8 cellular contexts compared by ENCODE assay signal in the genomic region with DNA sequence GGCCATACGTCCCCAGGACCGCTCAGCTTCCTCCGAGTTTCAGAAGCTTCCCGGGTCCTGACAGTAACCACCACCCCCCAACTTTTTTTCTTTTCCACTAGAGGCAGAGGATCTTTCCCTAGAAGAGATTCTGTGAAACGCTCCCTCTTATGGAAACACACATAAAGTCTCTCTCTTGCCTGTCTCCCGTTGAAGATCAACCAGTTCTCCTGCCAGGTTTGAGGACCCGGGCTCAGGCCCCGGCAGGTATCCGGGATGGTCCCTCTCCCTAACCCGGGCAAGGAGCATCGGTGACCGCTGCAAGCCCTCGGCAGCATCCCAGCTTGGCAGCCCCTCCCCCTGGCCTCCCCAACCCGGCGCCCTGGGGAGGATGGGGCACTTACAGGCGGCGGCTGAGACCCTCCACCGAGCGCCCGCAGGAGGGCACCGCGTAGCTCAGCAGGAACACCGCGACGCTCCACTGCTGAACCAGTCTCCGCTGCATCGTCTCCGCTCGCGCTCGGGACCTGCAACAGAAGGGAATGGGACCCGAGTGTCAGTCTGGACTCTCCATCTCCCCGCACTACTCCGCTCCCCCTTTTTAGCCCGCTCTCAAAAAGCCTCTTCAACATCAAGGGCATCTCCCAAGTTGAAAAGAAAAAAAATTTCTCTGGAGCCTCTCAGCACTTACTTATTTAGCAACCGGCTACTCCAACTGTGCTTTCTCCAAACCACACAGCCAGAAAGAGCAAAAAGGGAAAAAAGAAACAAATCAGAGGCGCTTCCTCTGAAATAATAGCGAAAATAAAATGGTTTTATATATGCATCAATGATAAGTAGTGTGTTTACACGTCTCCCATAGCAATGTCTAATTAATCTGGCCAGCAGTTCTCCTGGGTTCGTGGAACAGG. TPM values are rescaled to one million over a fixed set of nuclear protein-coding genes. Genes with fewer than 3 reads are reported as not detected.
A peak's percentile ranks its signal among the peaks of the same experiment; 100 is the strongest.
DNase-seq lines count a peak whose midpoint lies in the region; ATAC-seq, FAIRE-seq and TF ChIP-seq lines count a peak whose summit lies in the region.

No MANE protein-coding gene starts in this region.

- TF ChIP-seq POLR2A in HepG2 (IDR thresholded peaks at IDR 0.05; ENCODE audit: insufficient read depth in 1 of 2, low read depth in 2 of 2, low read length in 2 of 2) (no peak), suprapubic skin (IDR thresholded peaks at IDR 0.05) (no peak)

- peak overlapping the region; percentile 87 for H3K4me2 ChIP-seq in HepG2 (ENCODE audit: low read depth, low read length)

- CTCF ChIA-PET in HepG2 (lab: Yijun Ruan, JAX; ENCODE audit: low intra/inter-chr PET ratio, low total read pairs), result no interaction called here

- FAIRE-seq in HepG2 (lab: Jason Lieb, UNC), result no peak

- no peaks in the 10 kb centered on the region for H4K20me1 ChIP-seq in HepG2 (ENCODE audit: insufficient read depth, low read length)

- no peak for TF ChIP-seq EP300 in HepG2 (IDR thresholded peaks at IDR 0.05; ENCODE audit: low read depth in 2 of 2, low read length in 2 of 2)
- no peak for TF ChIP-seq EP300 in HepG2 (CRISPR knock-in tag; IDR thresholded peaks at IDR 0.05; ENCODE audit: borderline replicate concordance)
- TF ChIP-seq EP300 in suprapubic skin (IDR thresholded peaks at IDR 0.05), result no peak

- H3K36me3 ChIP-seq in HepG2 (replicated peaks in 1 of 2; ENCODE audit: control insufficient read depth in 1 of 2, insufficient read depth in 2 of 2, low read length in 2 of 2), result no peaks in the 10 kb centered on the region
- no peaks in the 10 kb centered on the region for H3K36me3 ChIP-seq in suprapubic skin

- TF ChIP-seq CTCF in GM12865 (IDR thresholded peaks at IDR 0.05; ENCODE audit: insufficient read depth, low read depth, low read length, missing control alignments) (no peak), choroid plexus epithelial cell (conservative IDR thresholded peaks at IDR 0.05; ENCODE audit: low read depth, low read length) (peak; percentile 22), HepG2 (CRISPR knock-in tag; IDR thresholded peaks at IDR 0.05) (no peak), suprapubic skin (IDR thresholded peaks at IDR 0.05) (no peak)

- H3K79me2 ChIP-seq in HepG2 (ENCODE audit: insufficient read depth, low read length), result no peaks in the 10 kb centered on the region

- ATAC-seq in HepG2, result peak; percentile 44
- no peak for ATAC-seq in GM21717 (IDR thresholded peaks at IDR 0.05; ENCODE audit: unreplicated experiment)

- no TSS peak for BruUV-seq in HepG2 (replicated peaks; lab: Mats Ljungman, UMichigan)

- no peak overlapping the region for H3K27ac ChIP-seq in HepG2 (ENCODE audit: extremely low read length, insufficient read depth, low read length)
- H3K27ac ChIP-seq in suprapubic skin, result peak overlapping the region; percentile 55

- TF ChIP-seq RAD21 in HepG2 (CRISPR knock-in tag; IDR thresholded peaks at IDR 0.05), result no peak

- in situ Hi-C loops in HepG2 (cut with HindIII; ENCODE audit: extremely low pct_ligation_motif_present, low pct_unique_long_range_greater_than_20kb), result no loop called here

- H2AFZ ChIP-seq in HepG2 (ENCODE audit: low read length), result peak overlapping the region; percentile 67

- POLR2A ChIA-PET in HepG2 (lab: Yijun Ruan, JAX), result no interaction called here

- H3K27me3 ChIP-seq in HepG2 (ENCODE audit: control insufficient read depth in 1 of 2, insufficient read depth in 2 of 2, low read length in 2 of 2), result peaks cover 0 to 45% of the 10 kb centered on the region in 2 experiments; a peak in 4 of 5 replicates
- H3K27me3 ChIP-seq in suprapubic skin, result peaks cover 63% of the 10 kb centered on the region

- 22% methylated on average over 31 of the region's 40 CpGs for WGBS in HepG2 (ENCODE audit: low lambda C conversion rate)
- under 1% methylated on average over 33 of the region's 40 CpGs for WGBS in suprapubic skin

- H3K9me3 ChIP-seq in HepG2 (ENCODE audit: low read length), result no peaks in the 10 kb centered on the region
- no peaks in the 10 kb centered on the region for H3K9me3 ChIP-seq in suprapubic skin

- no peak overlapping the region for H3K9ac ChIP-seq in HepG2 (ENCODE audit: insufficient read depth, low read depth, low read length)

- H3K4me1 ChIP-seq in HepG2 (ENCODE audit: insufficient read depth, low read length) (peaks cover 28% of the 10 kb centered on the region), suprapubic skin (peaks cover 29% of the 10 kb centered on the region)

- DNase-seq in GM12865 (ENCODE audit: low read depth), result no peak
- peak; percentile 19 for DNase-seq in NCI-H69 (lab: John Stamatoyannopoulos, UW)
- peak; percentile 51 for DNase-seq in choroid plexus epithelial cell (ENCODE audit: low read depth)
- DNase-seq in HepG2 (ENCODE audit: low spot score), result no peak
- DNase-seq in suprapubic skin (ENCODE audit: low spot score in 2 of 2), result peak in 1 of 2 donors; percentile 58
- no peak for DNase-seq in NOMO-1 (lab: John Stamatoyannopoulos, UW; ENCODE audit: unreplicated experiment in 2 of 2)
- DNase-seq in AML-193 (lab: John Stamatoyannopoulos, UW), result no peak

- intact Hi-C loops in HepG2 (cut with micrococcal nuclease; ENCODE audit: unreplicated experiment), result loop anchor here (1.0 kb wide), 1 partner anchor 203 kb away; no protein-coding TSS in a partner anchor

- H3K4me3 ChIP-seq in GM12865 (ENCODE audit: low read depth, low read length) (peak overlapping the region; percentile 52), choroid plexus epithelial cell (ENCODE audit: low read depth, low read length) (peak overlapping the region; percentile 65), HepG2 (replicated peaks in 1 of 3; ENCODE audit: insufficient read depth in 1 of 3, low read depth in 2 of 3, low read length in 3 of 3) (peak overlapping the region in 2 of 3 experiments; percentile 62 to 65; a peak in 5 of 6 replicates), suprapubic skin (peak overlapping the region; percentile 68)

TF ChIP-seq in HepG2, 621 proteins besides CTCF, POLR2A, EP300 and RAD21 (continues in another document):
- TF ChIP-seq ISX (CRISPR knock-in tag; conservative IDR thresholded peaks at IDR 0.05), result no peak
- TF ChIP-seq, protein P1, sequence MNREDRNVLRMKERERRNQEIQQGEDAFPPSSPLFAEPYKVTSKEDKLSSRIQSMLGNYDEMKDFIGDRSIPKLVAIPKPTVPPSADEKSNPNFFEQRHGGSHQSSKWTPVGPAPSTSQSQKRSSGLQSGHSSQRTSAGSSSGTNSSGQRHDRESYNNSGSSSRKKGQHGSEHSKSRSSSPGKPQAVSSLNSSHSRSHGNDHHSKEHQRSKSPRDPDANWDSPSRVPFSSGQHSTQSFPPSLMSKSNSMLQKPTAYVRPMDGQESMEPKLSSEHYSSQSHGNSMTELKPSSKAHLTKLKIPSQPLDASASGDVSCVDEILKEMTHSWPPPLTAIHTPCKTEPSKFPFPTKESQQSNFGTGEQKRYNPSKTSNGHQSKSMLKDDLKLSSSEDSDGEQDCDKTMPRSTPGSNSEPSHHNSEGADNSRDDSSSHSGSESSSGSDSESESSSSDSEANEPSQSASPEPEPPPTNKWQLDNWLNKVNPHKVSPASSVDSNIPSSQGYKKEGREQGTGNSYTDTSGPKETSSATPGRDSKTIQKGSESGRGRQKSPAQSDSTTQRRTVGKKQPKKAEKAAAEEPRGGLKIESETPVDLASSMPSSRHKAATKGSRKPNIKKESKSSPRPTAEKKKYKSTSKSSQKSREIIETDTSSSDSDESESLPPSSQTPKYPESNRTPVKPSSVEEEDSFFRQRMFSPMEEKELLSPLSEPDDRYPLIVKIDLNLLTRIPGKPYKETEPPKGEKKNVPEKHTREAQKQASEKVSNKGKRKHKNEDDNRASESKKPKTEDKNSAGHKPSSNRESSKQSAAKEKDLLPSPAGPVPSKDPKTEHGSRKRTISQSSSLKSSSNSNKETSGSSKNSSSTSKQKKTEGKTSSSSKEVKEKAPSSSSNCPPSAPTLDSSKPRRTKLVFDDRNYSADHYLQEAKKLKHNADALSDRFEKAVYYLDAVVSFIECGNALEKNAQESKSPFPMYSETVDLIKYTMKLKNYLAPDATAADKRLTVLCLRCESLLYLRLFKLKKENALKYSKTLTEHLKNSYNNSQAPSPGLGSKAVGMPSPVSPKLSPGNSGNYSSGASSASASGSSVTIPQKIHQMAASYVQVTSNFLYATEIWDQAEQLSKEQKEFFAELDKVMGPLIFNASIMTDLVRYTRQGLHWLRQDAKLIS (CRISPR knock-in tag; IDR thresholded peaks at IDR 0.05), result no peak

RNA-seq across cellular contexts. Expression of a gene that starts 3.3 kb away (rescaled TPM):
- not detected in 2 replicates for total RNA-seq in HepG2 (2016; rRNA removed; fragmentation: Illumina TruSeq; extraction: Trizol)
- not detected in 2 replicates for total RNA-seq in HepG2 (2016; cell fraction: cytosol; rRNA removed; fragmentation: Illumina TruSeq; extraction: Trizol; ENCODE audit: low read depth)
- not detected in 2 replicates for total RNA-seq in HepG2 (2016; cell fraction: insoluble cytoplasmic fraction; rRNA removed; fragmentation: Illumina TruSeq; extraction: Trizol)
- total RNA-seq in HepG2 (2016; cell fraction: membrane; rRNA removed; fragmentation: Illumina TruSeq; extraction: Trizol), result not detected in 2 replicates
- total RNA-seq in HepG2 (2016; cell fraction: nucleus; rRNA removed; fragmentation: Illumina TruSeq; extraction: Trizol), result not detected in 2 replicates
- polyA plus RNA-seq in HepG2 (2011; rRNA removed), result 0.22 and 0.31 TPM in 2 replicates
- polyA plus RNA-seq in HepG2 (2011; cell fraction: cytosol; rRNA removed), result 0.21 and 0.32 TPM in 2 replicates
- polyA plus RNA-seq in HepG2 (2011; cell fraction: nucleus; rRNA removed), result 0.16 and 0.19 TPM in 2 replicates
- polyA plus RNA-seq in HepG2 (2012), result 0.40 and 0.56 TPM in 2 replicates
- not detected in 2 replicates for polyA plus RNA-seq in HepG2 (2016; cell fraction: cytosol; fragmentation: Illumina TruSeq; extraction: Trizol; ENCODE audit: low read depth)
- polyA plus RNA-seq in HepG2 (2016; cell fraction: insoluble cytoplasmic fraction; fragmentation: Illumina TruSeq; extraction: Trizol; ENCODE audit: low read depth), result not detected in 2 replicates
- polyA plus RNA-seq in HepG2 (2016; cell fraction: membrane; fragmentation: Illumina TruSeq; extraction: Trizol; ENCODE audit: low read depth), result not detected in 2 replicates
- polyA plus RNA-seq in HepG2 (2016; cell fraction: nucleus; fragmentation: Illumina TruSeq; extraction: Trizol; ENCODE audit: insufficient read depth, low read depth), result not detected in 2 replicates
- polyA minus RNA-seq in HepG2 (2011; rRNA and poly(A)+ RNA removed; ENCODE audit: low replicate concordance), result not detected in 2 replicates
- not detected in 2 replicates for polyA minus RNA-seq in HepG2 (2011; cell fraction: cytosol; rRNA and poly(A)+ RNA removed)
- 0.50 TPM in 1 of 2 replicates, not detected in the other for polyA minus RNA-seq in HepG2 (2011; cell fraction: nucleus; rRNA and poly(A)+ RNA removed)
- total RNA-seq in suprapubic skin, result 1 to 10 TPM in 2 of 4 donors, not detected in 2; 1.1 to 2.0 TPM

Comparison
In these comparisons a context has a peak if more than half of its experiments do, and no peak if none do; other contexts are left out.
1. DNase-seq: peak in NCI-H69 (single experiment) and choroid plexus epithelial cell (single experiment); none in GM12865 (single experiment), HepG2 (single experiment), NOMO-1 (0 of 2) and AML-193 (0 of 2).
2. Peak in every context shown above with its lines, with median percentiles within 50 percentile points of each other: H3K4me3 ChIP-seq.